ENCODE assay signal across 2 cellular contexts in genomic region chr9:113395000-113395861, GRCh38.
TF ChIP-seq lines count a peak whose summit lies in the region.

No MANE protein-coding gene starts in this region.

TF ChIP-seq in WTC11, 78 proteins besides CTCF, POLR2A, EP300 and RAD21:
- TF ChIP-seq ELF4 (CRISPR knock-in tag; IDR thresholded peaks at IDR 0.05; ENCODE audit: low read depth) (no peak), GABPB1 (CRISPR knock-in tag; IDR thresholded peaks at IDR 0.05) (peak; percentile 70)

TF ChIP-seq in HepG2, 621 proteins besides CTCF, POLR2A, EP300 and RAD21 (continues in another document):
- TF ChIP-seq SOX5 (CRISPR knock-in tag; IDR thresholded peaks at IDR 0.05; ENCODE audit: borderline replicate concordance), result peak; percentile 75
- TF ChIP-seq EED (CRISPR knock-in tag; IDR thresholded peaks at IDR 0.05), result no peak
- TF ChIP-seq GABPB1 (CRISPR knock-in tag; IDR thresholded peaks at IDR 0.05), result no peak; the same call in 1 of the 2 replicates
- peak; percentile 29; the same call in 1 of the 2 replicates for TF ChIP-seq ZNF414 (CRISPR knock-in tag; IDR thresholded peaks at IDR 0.05)
- TF ChIP-seq SMAD1 (CRISPR knock-in tag; IDR thresholded peaks at IDR 0.05; ENCODE audit: borderline replicate concordance, low read depth), result no peak
- TF ChIP-seq NR3C1 (CRISPR knock-in tag; IDR thresholded peaks at IDR 0.05), result no peak
- TF ChIP-seq SP2 (CRISPR knock-in tag; IDR thresholded peaks at IDR 0.05), result no peak
- no peak; the same call in 1 of the 2 replicates for TF ChIP-seq ZNF441 (CRISPR knock-in tag; IDR thresholded peaks at IDR 0.05; ENCODE audit: borderline replicate concordance)
- TF ChIP-seq NCOA5 (CRISPR knock-in tag; IDR thresholded peaks at IDR 0.05), result no peak
- peak; percentile 69; the same call in 1 of the 2 replicates for TF ChIP-seq ZNF34 (CRISPR knock-in tag; IDR thresholded peaks at IDR 0.05; ENCODE audit: borderline replicate concordance)
- TF ChIP-seq ZSCAN12 (CRISPR knock-in tag; IDR thresholded peaks at IDR 0.05), result no peak
- TF ChIP-seq ZBTB33 (CRISPR knock-in tag; IDR thresholded peaks at IDR 0.05), result no peak; the same call in none of the 2 replicates
- no peak for TF ChIP-seq BCLAF1 (IDR thresholded peaks at IDR 0.05)
- TF ChIP-seq RERE (CRISPR knock-in tag; IDR thresholded peaks at IDR 0.05; ENCODE audit: low read depth), result no peak
- 0 out of 2 replicates have a peak, but pooled peaks have one; percentile 47 for TF ChIP-seq TFE3 (CRISPR knock-in tag; IDR thresholded peaks at IDR 0.05)
- TF ChIP-seq ZC3H4 (CRISPR knock-in tag; IDR thresholded peaks at IDR 0.05; ENCODE audit: borderline replicate concordance), result no peak
- no peak for TF ChIP-seq GPN1 (CRISPR knock-in tag; IDR thresholded peaks at IDR 0.05; ENCODE audit: borderline replicate concordance)
- peak; percentile 14; the same call in 1 of the 2 replicates for TF ChIP-seq SMC3 (IDR thresholded peaks at IDR 0.05; ENCODE audit: low read length)
- no peak for TF ChIP-seq DBP (CRISPR knock-in tag; IDR thresholded peaks at IDR 0.05; ENCODE audit: not compliant biosample characterization)
- TF ChIP-seq U2AF1 (optimal IDR thresholded peaks at IDR 0.05; ENCODE audit: low read depth, low read length), result no peak
- no peak for TF ChIP-seq ZNF660 (CRISPR knock-in tag; IDR thresholded peaks at IDR 0.05; ENCODE audit: borderline replicate concordance, low read depth)
- TF ChIP-seq ZNF12 (CRISPR knock-in tag; IDR thresholded peaks at IDR 0.05), result peak; percentile 52; the same call in 1 of the 2 replicates
- TF ChIP-seq NR0B2 (CRISPR knock-in tag; IDR thresholded peaks at IDR 0.05), result no peak
- peak in 1 of 2 experiments; percentile 81; a peak in 2 of 4 replicates for TF ChIP-seq ATF4 (CRISPR knock-in tag; IDR thresholded peaks at IDR 0.05)
- 0 out of 2 replicates have a peak, but pooled peaks have one; percentile 35 for TF ChIP-seq ATF1 (CRISPR knock-in tag; IDR thresholded peaks at IDR 0.05)
- TF ChIP-seq SOX6 (IDR thresholded peaks at IDR 0.05), result no peak
- peak; percentile 90 for TF ChIP-seq SOX6 (CRISPR knock-in tag; IDR thresholded peaks at IDR 0.05)
- TF ChIP-seq SP5 (CRISPR knock-in tag; IDR thresholded peaks at IDR 0.05; ENCODE audit: borderline replicate concordance, low read depth), result peak; percentile 37; the same call in 1 of the 2 replicates
- no peak; the same call in 1 of the 2 replicates for TF ChIP-seq KAT7 (CRISPR knock-in tag; IDR thresholded peaks at IDR 0.05; ENCODE audit: borderline replicate concordance)
- peak; percentile 74 for TF ChIP-seq THAP11 (CRISPR knock-in tag; IDR thresholded peaks at IDR 0.05)
- no peak for TF ChIP-seq ZNF121 (CRISPR knock-in tag; IDR thresholded peaks at IDR 0.05)
- no peak for TF ChIP-seq THAP7 (CRISPR knock-in tag; IDR thresholded peaks at IDR 0.05)
- TF ChIP-seq ZNF747 (CRISPR knock-in tag; IDR thresholded peaks at IDR 0.05; ENCODE audit: borderline replicate concordance), result no peak
- peak; percentile 36; the same call in 1 of the 2 replicates for TF ChIP-seq ZFX (CRISPR knock-in tag; IDR thresholded peaks at IDR 0.05; ENCODE audit: low read depth)
- TF ChIP-seq SALL2 (CRISPR knock-in tag; IDR thresholded peaks at IDR 0.05), result no peak
- TF ChIP-seq NBN (conservative IDR thresholded peaks at IDR 0.05), result no peak
- TF ChIP-seq ZNF260 (CRISPR knock-in tag; IDR thresholded peaks at IDR 0.05; ENCODE audit: borderline replicate concordance, low read depth), result no peak
- peak; percentile 78 for TF ChIP-seq ISL2 (CRISPR knock-in tag; IDR thresholded peaks at IDR 0.05)
- TF ChIP-seq SIN3B (IDR thresholded peaks at IDR 0.05; ENCODE audit: low read length), result no peak
- TF ChIP-seq HOMEZ (CRISPR knock-in tag; IDR thresholded peaks at IDR 0.05; ENCODE audit: low read depth), result peak; percentile 95
- TF ChIP-seq ZNF17 (CRISPR knock-in tag; IDR thresholded peaks at IDR 0.05), result no peak
- TF ChIP-seq ATF3 (CRISPR knock-in tag; IDR thresholded peaks at IDR 0.05), result peak; percentile 61; the same call in 1 of the 2 replicates
- no peak for TF ChIP-seq ZNF547 (CRISPR knock-in tag; IDR thresholded peaks at IDR 0.05)
- TF ChIP-seq ZNF530 (CRISPR knock-in tag; IDR thresholded peaks at IDR 0.05; ENCODE audit: low read depth), result no peak
- no peak for TF ChIP-seq ZNF773 (CRISPR knock-in tag; IDR thresholded peaks at IDR 0.05; ENCODE audit: borderline replicate concordance)
- peak; percentile 94 for TF ChIP-seq RXRB (CRISPR knock-in tag; IDR thresholded peaks at IDR 0.05; ENCODE audit: borderline replicate concordance)
- no peak for TF ChIP-seq ZNF879 (CRISPR knock-in tag; IDR thresholded peaks at IDR 0.05)
- TF ChIP-seq ZNF33B (CRISPR knock-in tag; IDR thresholded peaks at IDR 0.05), result no peak
- TF ChIP-seq PTBP1 (IDR thresholded peaks at IDR 0.05; ENCODE audit: low read depth, low read length, poor library complexity, severe bottlenecking), result no peak
